Comparison of ENCODE assay signal across 15 cellular contexts in genomic region chr5:108036484-108036883, GRCh38.
A peak's percentile ranks its signal among the peaks of the same experiment; 100 is the strongest.
DNase-seq lines count a peak whose midpoint lies in the region; ATAC-seq and TF ChIP-seq lines count a peak whose summit lies in the region.
"Had no signal": no experiment of that assay in that cellular context is flagged by ENCODE, and none has a peak within 500 bp of the region (broad histone marks: within the 10 kb centered on the region; RNA-seq: fewer than 3 reads in every experiment).

No MANE protein-coding gene starts in this region.

- H3K27ac Mint-ChIP-seq in GM23338 = peak overlapping the region; percentile 19; the same call in 1 of the 2 replicates
- H3K27ac Mint-ChIP-seq: CD14-positive monocyte; CD4-positive, alpha-beta memory T cell; HFFc6 had no signal

- no peak for ATAC-seq in GM23338
- ATAC-seq: HCT116 had no signal

- H3K27ac ChIP-seq in GM23338 (ENCODE audit: low read depth) (no peak overlapping the region), thyroid gland (no peak overlapping the region)
- H3K27ac ChIP-seq: BLaER1 had no signal

- H3K4me1 Mint-ChIP-seq in GM23338 = peaks cover 6% of the 10 kb centered on the region; the same call in 2 of the 3 replicates
- H3K4me1 Mint-ChIP-seq: CD14-positive monocyte; CD4-positive, alpha-beta memory T cell had no signal

- TF ChIP-seq POLR2A in thyroid gland (IDR thresholded peaks at IDR 0.05) = no peak

- no peaks in the 10 kb centered on the region for H4K20me1 ChIP-seq in GM23338 (replicated peaks; ENCODE audit: insufficient read depth)
- H4K20me1 ChIP-seq: BLaER1 had no signal

- H3K4me3 Mint-ChIP-seq in GM23338 = no peak overlapping the region
- H3K4me3 Mint-ChIP-seq: CD14-positive monocyte; CD4-positive, alpha-beta memory T cell; HFFc6 had no signal

- intact Hi-C loops in thyroid gland (cut with DNase I) = no loop called here

- no peak overlapping the region for H3K4me2 ChIP-seq in GM23338
- H3K4me2 ChIP-seq: BLaER1 had no signal

- H3K36me3 Mint-ChIP-seq in GM23338 (ENCODE audit: low read depth) = no peaks in the 10 kb centered on the region

- no peak for DNase-seq in GM23338 (ENCODE audit: low spot score)
- peak; percentile 85 for DNase-seq in dermis blood vessel endothelial cell
- peak; percentile 22 for DNase-seq in glomerular endothelial cell (ENCODE audit: extremely low read depth, low read depth, low spot score)
- DNase-seq in pulmonary artery endothelial cell (ENCODE audit: low read depth, low spot score) = peak; percentile 22
- no peak for DNase-seq in NCI-H2227 (lab: John Stamatoyannopoulos, UW; ENCODE audit: unreplicated experiment)
- DNase-seq in thyroid gland = no peak
- DNase-seq in iPS-NIHi11 (ENCODE audit: low spot score) = no peak
- DNase-seq: 8988T; CD4-positive, alpha-beta memory T cell; DMS79 treated with DMSO at 0.1 percent for 48 hours; GF-D8; HFFc6 had no signal

- H3K36me3 ChIP-seq in GM23338 (ENCODE audit: insufficient read depth) (no peaks in the 10 kb centered on the region), thyroid gland (no peaks in the 10 kb centered on the region)
- H3K36me3 ChIP-seq: BLaER1 had no signal

- no peaks in the 10 kb centered on the region for H3K9me3 ChIP-seq in thyroid gland
- H3K9me3 ChIP-seq: BLaER1 had no signal

- H3K4me3 ChIP-seq in GM23338 (no peak overlapping the region), thyroid gland (replicated peaks in 1 of 3) (no peak overlapping the region)
- H3K4me3 ChIP-seq: BLaER1 had no signal

- WGBS in thyroid gland, 2 donors = 65 to 70% methylated on average over 7 of the region's 7 CpGs

- H3K4me1 ChIP-seq in GM23338 (ENCODE audit: insufficient read depth) = no peaks in the 10 kb centered on the region
- no peaks in the 10 kb centered on the region for H3K4me1 ChIP-seq in thyroid gland
- H3K4me1 ChIP-seq: BLaER1 had no signal

- H3K9me2 ChIP-seq in GM23338 (ENCODE audit: insufficient read depth) = no peaks in the 10 kb centered on the region

- H3K27me3 ChIP-seq in GM23338 (ENCODE audit: insufficient read depth) = no peaks in the 10 kb centered on the region
- H3K27me3 ChIP-seq in thyroid gland = no peaks in the 10 kb centered on the region
- H3K27me3 ChIP-seq: BLaER1 had no signal

- no peaks in the 10 kb centered on the region for H3K79me2 ChIP-seq in GM23338 (replicated peaks; ENCODE audit: insufficient read depth)

- no peaks in the 10 kb centered on the region for H3K9me3 Mint-ChIP-seq in GM23338
- H3K9me3 Mint-ChIP-seq: CD14-positive monocyte, HFFc6 had no signal

- H2AFZ ChIP-seq in GM23338 = no peak overlapping the region

- H3K27me3 Mint-ChIP-seq in GM23338 (ENCODE audit: insufficient read depth, low read depth, poor library complexity) = no peaks in the 10 kb centered on the region
- H3K27me3 Mint-ChIP-seq: CD4-positive, alpha-beta memory T cell had no signal

- TF ChIP-seq CTCF in GM23338 (conservative IDR thresholded peaks at IDR 0.05; ENCODE audit: low read depth in 2 of 2) = no peak
- no peak for TF ChIP-seq CTCF in thyroid gland (IDR thresholded peaks at IDR 0.05)

- no peaks in the 10 kb centered on the region for H3F3A ChIP-seq in GM23338 (replicated peaks; ENCODE audit: low read depth)

TF ChIP-seq in GM23338, 12 proteins besides CTCF, POLR2A, EP300 and RAD21:
- no peak for TF ChIP-seq ETS1 (IDR thresholded peaks at IDR 0.05)
- TF ChIP-seq ZNF114 (CRISPR knock-in tag; IDR thresholded peaks at IDR 0.05) = no peak
- TF ChIP-seq, protein P1, sequence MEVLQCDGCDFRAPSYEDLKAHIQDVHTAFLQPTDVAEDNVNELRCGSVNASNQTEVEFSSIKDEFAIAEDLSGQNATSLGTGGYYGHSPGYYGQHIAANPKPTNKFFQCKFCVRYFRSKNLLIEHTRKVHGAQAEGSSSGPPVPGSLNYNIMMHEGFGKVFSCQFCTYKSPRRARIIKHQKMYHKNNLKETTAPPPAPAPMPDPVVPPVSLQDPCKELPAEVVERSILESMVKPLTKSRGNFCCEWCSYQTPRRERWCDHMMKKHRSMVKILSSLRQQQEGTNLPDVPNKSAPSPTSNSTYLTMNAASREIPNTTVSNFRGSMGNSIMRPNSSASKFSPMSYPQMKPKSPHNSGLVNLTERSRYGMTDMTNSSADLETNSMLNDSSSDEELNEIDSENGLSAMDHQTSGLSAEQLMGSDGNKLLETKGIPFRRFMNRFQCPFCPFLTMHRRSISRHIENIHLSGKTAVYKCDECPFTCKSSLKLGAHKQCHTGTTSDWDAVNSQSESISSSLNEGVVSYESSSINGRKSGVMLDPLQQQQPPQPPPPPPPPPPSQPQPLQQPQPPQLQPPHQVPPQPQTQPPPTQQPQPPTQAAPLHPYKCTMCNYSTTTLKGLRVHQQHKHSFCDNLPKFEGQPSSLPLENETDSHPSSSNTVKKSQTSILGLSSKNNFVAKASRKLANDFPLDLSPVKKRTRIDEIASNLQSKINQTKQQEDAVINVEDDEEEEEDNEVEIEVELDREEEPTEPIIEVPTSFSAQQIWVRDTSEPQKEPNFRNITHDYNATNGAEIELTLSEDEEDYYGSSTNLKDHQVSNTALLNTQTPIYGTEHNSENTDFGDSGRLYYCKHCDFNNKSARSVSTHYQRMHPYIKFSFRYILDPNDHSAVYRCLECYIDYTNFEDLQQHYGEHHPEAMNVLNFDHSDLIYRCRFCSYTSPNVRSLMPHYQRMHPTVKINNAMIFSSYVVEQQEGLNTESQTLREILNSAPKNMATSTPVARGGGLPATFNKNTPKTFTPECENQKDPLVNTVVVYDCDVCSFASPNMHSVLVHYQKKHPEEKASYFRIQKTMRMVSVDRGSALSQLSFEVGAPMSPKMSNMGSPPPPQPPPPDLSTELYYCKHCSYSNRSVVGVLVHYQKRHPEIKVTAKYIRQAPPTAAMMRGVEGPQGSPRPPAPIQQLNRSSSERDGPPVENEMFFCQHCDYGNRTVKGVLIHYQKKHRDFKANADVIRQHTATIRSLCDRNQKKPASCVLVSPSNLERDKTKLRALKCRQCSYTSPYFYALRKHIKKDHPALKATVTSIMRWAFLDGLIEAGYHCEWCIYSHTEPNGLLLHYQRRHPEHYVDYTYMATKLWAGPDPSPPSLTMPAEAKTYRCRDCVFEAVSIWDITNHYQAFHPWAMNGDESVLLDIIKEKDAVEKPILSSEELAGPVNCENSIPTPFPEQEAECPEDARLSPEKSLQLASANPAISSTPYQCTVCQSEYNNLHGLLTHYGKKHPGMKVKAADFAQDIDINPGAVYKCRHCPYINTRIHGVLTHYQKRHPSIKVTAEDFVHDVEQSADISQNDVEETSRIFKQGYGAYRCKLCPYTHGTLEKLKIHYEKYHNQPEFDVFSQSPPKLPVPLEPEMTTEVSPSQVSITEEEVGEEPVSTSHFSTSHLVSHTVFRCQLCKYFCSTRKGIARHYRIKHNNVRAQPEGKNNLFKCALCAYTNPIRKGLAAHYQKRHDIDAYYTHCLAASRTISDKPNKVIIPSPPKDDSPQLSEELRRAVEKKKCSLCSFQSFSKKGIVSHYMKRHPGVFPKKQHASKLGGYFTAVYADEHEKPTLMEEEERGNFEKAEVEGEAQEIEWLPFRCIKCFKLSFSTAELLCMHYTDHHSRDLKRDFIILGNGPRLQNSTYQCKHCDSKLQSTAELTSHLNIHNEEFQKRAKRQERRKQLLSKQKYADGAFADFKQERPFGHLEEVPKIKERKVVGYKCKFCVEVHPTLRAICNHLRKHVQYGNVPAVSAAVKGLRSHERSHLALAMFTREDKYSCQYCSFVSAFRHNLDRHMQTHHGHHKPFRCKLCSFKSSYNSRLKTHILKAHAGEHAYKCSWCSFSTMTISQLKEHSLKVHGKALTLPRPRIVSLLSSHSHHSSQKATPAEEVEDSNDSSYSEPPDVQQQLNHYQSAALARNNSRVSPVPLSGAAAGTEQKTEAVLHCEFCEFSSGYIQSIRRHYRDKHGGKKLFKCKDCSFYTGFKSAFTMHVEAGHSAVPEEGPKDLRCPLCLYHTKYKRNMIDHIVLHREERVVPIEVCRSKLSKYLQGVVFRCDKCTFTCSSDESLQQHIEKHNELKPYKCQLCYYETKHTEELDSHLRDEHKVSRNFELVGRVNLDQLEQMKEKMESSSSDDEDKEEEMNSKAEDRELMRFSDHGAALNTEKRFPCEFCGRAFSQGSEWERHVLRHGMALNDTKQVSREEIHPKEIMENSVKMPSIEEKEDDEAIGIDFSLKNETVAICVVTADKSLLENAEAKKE (CRISPR knock-in tag; IDR thresholded peaks at IDR 0.05) = no peak
- no peak for TF ChIP-seq EZH2phosphoT487 (IDR thresholded peaks at IDR 0.05; ENCODE audit: unreplicated experiment)
- no peak for TF ChIP-seq POLR2AphosphoS5 (IDR thresholded peaks at IDR 0.05; ENCODE audit: low read depth)

Comparison
In these comparisons a context has a peak if more than half of its experiments do, and no peak if none do; other contexts are left out.
1. DNase-seq: peak in dermis blood vessel endothelial cell (single experiment), glomerular endothelial cell (single experiment) and pulmonary artery endothelial cell (single experiment); none in GM23338 (single experiment), NCI-H2227 (single experiment), thyroid gland (0 of 2) and iPS-NIHi11 (single experiment).